1 cellular context compared by ENCODE assay signal in the genomic region with DNA sequence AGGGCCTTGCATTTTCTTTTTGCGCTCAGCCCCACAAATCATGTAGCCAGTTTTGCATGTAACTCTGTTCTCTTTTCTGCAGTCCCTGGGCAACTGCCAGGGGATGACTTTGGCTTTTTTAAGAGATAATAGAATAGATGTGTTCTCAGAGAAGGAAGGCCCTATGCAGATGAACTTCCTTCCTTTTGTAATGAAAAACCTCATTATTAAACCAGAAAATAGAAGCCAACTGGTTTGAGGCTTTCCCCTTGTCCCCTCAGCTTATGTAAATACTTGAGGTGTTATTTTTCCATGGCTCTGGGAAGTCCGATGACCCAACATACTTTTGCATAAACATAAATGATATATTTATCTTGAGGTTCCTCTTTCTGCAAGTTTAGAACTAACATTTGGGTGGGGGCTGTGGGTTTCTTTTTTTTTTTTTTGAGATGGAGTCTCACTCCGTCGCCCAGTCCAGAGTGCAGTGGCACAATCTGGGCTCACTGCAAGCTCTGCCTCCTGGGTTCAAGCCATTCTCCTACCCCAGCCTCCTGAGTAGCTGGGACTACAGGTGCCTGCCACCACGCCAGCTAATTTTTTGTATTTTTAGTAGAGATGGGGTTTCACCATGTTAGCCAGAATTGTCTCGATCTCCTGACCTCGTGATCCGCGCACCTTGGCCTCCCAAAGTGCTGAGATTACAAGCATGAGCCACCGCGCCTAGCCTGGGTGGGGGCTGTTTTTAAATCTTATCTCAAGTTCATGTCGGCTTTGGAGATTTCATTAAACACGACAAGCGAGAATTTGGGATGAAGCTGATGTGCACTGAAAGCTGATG.
A peak's percentile ranks its signal among the peaks of the same experiment; 100 is the strongest.
TF ChIP-seq lines count a peak whose summit lies in the region.

No MANE protein-coding gene starts in this region.

TF ChIP-seq in GM12878, 131 proteins besides CTCF, POLR2A, EP300 and RAD21 (continued from another document and continues in another):
- TF ChIP-seq, protein P1, sequence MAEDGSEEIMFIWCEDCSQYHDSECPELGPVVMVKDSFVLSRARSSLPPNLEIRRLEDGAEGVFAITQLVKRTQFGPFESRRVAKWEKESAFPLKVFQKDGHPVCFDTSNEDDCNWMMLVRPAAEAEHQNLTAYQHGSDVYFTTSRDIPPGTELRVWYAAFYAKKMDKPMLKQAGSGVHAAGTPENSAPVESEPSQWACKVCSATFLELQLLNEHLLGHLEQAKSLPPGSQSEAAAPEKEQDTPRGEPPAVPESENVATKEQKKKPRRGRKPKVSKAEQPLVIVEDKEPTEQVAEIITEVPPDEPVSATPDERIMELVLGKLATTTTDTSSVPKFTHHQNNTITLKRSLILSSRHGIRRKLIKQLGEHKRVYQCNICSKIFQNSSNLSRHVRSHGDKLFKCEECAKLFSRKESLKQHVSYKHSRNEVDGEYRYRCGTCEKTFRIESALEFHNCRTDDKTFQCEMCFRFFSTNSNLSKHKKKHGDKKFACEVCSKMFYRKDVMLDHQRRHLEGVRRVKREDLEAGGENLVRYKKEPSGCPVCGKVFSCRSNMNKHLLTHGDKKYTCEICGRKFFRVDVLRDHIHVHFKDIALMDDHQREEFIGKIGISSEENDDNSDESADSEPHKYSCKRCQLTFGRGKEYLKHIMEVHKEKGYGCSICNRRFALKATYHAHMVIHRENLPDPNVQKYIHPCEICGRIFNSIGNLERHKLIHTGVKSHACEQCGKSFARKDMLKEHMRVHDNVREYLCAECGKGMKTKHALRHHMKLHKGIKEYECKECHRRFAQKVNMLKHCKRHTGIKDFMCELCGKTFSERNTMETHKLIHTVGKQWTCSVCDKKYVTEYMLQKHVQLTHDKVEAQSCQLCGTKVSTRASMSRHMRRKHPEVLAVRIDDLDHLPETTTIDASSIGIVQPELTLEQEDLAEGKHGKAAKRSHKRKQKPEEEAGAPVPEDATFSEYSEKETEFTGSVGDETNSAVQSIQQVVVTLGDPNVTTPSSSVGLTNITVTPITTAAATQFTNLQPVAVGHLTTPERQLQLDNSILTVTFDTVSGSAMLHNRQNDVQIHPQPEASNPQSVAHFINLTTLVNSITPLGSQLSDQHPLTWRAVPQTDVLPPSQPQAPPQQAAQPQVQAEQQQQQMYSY (CRISPR knock-in tag; IDR thresholded peaks at IDR 0.05): no peak
- TF ChIP-seq MEF2B (IDR thresholded peaks at IDR 0.05; ENCODE audit: partially characterized antibody, poor library complexity, severe bottlenecking) (peak; percentile 59), TAF1 (IDR thresholded peaks at IDR 0.05; ENCODE audit: borderline replicate concordance, low read depth, low read length) (no peak), MYC (IDR thresholded peaks at IDR 0.05; ENCODE audit: insufficient read depth, insufficient read length, insufficient replicate concordance, low read length, severe bottlenecking) (no peak), BACH1 (IDR thresholded peaks at IDR 0.05; ENCODE audit: borderline replicate concordance) (no peak), NR2C2 (IDR thresholded peaks at IDR 0.05; ENCODE audit: borderline replicate concordance, control insufficient read depth, insufficient read length, low read depth) (no peak), SUPT20H (IDR thresholded peaks at IDR 0.05; ENCODE audit: borderline replicate concordance, control insufficient read depth, low read depth, low read length) (no peak), NR2C1 (IDR thresholded peaks at IDR 0.05) (no peak), ZNF207 (IDR thresholded peaks at IDR 0.05; ENCODE audit: borderline replicate concordance) (no peak), CEBPB (IDR thresholded peaks at IDR 0.05; ENCODE audit: borderline replicate concordance in 1 of 2, low read depth in 2 of 2, low read length in 2 of 2) (no peak), IRF4 (IDR thresholded peaks at IDR 0.05; ENCODE audit: low read depth, low read length) (no peak), CREB1 (IDR thresholded peaks at IDR 0.05; ENCODE audit: low read depth) (no peak), SUZ12 (IDR thresholded peaks at IDR 0.05; ENCODE audit: unreplicated experiment) (no peak), CREM (IDR thresholded peaks at IDR 0.05; ENCODE audit: low read depth) (no peak), POU2F2 (IDR thresholded peaks at IDR 0.05; ENCODE audit: borderline replicate concordance, low read depth, low read length) (0 out of 3 replicates have a peak, but pooled peaks have one; percentile 24), ZSCAN29 (IDR thresholded peaks at IDR 0.05) (no peak), HDAC6 (IDR thresholded peaks at IDR 0.05; ENCODE audit: unreplicated experiment) (no peak), FOXM1 (IDR thresholded peaks at IDR 0.05; ENCODE audit: low read depth, low read length) (peak; percentile 61; the same call in 1 of the 2 replicates), GABPA (IDR thresholded peaks at IDR 0.05; ENCODE audit: low read depth) (no peak), BRCA1 (IDR thresholded peaks at IDR 0.05; ENCODE audit: low read depth, low read length) (no peak), POLR2AphosphoS2 (IDR thresholded peaks at IDR 0.05; ENCODE audit: low read depth, low read length) (no peak), JUNB (IDR thresholded peaks at IDR 0.05) (no peak), MTA2 (IDR thresholded peaks at IDR 0.05; ENCODE audit: low read depth) (peak; percentile 79), NFIC (IDR thresholded peaks at IDR 0.05; ENCODE audit: low read depth, low read length) (peak; percentile 55; the same call in 1 of the 2 replicates), NFXL1 (IDR thresholded peaks at IDR 0.05; ENCODE audit: borderline replicate concordance) (no peak), ESRRA (IDR thresholded peaks at IDR 0.05; ENCODE audit: low read length) (no peak), RBBP5 (conservative IDR thresholded peaks at IDR 0.05) (no peak), ATF7 (IDR thresholded peaks at IDR 0.05; ENCODE audit: low read depth) (peak; percentile 85), NR2F1 (conservative IDR thresholded peaks at IDR 0.05) (0 out of 2 replicates have a peak, but pooled peaks have one; percentile 11), ZNF622 (IDR thresholded peaks at IDR 0.05) (no peak), ZNF384 (IDR thresholded peaks at IDR 0.05; ENCODE audit: borderline replicate concordance, low read depth, low read length) (peak; percentile 74; the same call in 1 of the 2 replicates), PAX5 (IDR thresholded peaks at IDR 0.05; ENCODE audit: borderline replicate concordance, low read depth, low read length) (no peak), RFX5 (IDR thresholded peaks at IDR 0.05; ENCODE audit: low read depth, low read length) (no peak), SMAD5 (IDR thresholded peaks at IDR 0.05; ENCODE audit: low read depth) (no peak)
- TF ChIP-seq, protein P2, sequence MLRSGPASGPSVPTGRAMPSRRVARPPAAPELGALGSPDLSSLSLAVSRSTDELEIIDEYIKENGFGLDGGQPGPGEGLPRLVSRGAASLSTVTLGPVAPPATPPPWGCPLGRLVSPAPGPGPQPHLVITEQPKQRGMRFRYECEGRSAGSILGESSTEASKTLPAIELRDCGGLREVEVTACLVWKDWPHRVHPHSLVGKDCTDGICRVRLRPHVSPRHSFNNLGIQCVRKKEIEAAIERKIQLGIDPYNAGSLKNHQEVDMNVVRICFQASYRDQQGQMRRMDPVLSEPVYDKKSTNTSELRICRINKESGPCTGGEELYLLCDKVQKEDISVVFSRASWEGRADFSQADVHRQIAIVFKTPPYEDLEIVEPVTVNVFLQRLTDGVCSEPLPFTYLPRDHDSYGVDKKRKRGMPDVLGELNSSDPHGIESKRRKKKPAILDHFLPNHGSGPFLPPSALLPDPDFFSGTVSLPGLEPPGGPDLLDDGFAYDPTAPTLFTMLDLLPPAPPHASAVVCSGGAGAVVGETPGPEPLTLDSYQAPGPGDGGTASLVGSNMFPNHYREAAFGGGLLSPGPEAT (IDR thresholded peaks at IDR 0.05; ENCODE audit: low read depth): peak; percentile 91
- TF ChIP-seq, protein P3, sequence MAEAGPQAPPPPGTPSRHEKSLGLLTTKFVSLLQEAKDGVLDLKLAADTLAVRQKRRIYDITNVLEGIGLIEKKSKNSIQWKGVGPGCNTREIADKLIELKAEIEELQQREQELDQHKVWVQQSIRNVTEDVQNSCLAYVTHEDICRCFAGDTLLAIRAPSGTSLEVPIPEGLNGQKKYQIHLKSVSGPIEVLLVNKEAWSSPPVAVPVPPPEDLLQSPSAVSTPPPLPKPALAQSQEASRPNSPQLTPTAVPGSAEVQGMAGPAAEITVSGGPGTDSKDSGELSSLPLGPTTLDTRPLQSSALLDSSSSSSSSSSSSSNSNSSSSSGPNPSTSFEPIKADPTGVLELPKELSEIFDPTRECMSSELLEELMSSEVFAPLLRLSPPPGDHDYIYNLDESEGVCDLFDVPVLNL (IDR thresholded peaks at IDR 0.05; ENCODE audit: low read depth, low read length): no peak
- TF ChIP-seq, protein P4, sequence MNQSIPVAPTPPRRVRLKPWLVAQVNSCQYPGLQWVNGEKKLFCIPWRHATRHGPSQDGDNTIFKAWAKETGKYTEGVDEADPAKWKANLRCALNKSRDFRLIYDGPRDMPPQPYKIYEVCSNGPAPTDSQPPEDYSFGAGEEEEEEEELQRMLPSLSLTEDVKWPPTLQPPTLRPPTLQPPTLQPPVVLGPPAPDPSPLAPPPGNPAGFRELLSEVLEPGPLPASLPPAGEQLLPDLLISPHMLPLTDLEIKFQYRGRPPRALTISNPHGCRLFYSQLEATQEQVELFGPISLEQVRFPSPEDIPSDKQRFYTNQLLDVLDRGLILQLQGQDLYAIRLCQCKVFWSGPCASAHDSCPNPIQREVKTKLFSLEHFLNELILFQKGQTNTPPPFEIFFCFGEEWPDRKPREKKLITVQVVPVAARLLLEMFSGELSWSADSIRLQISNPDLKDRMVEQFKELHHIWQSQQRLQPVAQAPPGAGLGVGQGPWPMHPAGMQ (IDR thresholded peaks at IDR 0.05; ENCODE audit: borderline replicate concordance): no peak
- TF ChIP-seq, protein P5, sequence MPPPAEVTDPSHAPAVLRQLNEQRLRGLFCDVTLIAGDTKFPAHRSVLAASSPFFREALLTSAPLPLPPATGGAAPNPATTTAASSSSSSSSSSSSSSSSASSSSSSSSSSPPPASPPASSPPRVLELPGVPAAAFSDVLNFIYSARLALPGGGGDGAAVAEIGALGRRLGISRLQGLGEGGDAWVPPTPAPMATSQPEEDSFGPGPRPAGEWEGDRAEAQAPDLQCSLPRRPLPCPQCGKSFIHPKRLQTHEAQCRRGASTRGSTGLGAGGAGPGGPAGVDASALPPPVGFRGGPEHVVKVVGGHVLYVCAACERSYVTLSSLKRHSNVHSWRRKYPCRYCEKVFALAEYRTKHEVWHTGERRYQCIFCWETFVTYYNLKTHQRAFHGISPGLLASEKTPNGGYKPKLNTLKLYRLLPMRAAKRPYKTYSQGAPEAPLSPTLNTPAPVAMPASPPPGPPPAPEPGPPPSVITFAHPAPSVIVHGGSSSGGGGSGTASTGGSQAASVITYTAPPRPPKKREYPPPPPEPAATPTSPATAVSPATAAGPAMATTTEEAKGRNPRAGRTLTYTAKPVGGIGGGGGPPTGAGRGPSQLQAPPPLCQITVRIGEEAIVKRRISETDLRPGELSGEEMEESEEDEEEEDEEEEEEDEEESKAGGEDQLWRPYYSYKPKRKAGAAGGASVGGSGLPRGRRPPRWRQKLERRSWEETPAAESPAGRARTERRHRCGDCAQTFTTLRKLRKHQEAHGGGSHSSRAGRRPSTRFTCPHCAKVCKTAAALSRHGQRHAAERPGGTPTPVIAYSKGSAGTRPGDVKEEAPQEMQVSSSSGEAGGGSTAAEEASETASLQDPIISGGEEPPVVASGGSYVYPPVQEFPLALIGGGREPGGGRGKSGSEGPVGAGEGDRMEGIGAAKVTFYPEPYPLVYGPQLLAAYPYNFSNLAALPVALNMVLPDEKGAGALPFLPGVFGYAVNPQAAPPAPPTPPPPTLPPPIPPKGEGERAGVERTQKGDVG (CRISPR knock-in tag; IDR thresholded peaks at IDR 0.05): no peak
- TF ChIP-seq, protein P6, sequence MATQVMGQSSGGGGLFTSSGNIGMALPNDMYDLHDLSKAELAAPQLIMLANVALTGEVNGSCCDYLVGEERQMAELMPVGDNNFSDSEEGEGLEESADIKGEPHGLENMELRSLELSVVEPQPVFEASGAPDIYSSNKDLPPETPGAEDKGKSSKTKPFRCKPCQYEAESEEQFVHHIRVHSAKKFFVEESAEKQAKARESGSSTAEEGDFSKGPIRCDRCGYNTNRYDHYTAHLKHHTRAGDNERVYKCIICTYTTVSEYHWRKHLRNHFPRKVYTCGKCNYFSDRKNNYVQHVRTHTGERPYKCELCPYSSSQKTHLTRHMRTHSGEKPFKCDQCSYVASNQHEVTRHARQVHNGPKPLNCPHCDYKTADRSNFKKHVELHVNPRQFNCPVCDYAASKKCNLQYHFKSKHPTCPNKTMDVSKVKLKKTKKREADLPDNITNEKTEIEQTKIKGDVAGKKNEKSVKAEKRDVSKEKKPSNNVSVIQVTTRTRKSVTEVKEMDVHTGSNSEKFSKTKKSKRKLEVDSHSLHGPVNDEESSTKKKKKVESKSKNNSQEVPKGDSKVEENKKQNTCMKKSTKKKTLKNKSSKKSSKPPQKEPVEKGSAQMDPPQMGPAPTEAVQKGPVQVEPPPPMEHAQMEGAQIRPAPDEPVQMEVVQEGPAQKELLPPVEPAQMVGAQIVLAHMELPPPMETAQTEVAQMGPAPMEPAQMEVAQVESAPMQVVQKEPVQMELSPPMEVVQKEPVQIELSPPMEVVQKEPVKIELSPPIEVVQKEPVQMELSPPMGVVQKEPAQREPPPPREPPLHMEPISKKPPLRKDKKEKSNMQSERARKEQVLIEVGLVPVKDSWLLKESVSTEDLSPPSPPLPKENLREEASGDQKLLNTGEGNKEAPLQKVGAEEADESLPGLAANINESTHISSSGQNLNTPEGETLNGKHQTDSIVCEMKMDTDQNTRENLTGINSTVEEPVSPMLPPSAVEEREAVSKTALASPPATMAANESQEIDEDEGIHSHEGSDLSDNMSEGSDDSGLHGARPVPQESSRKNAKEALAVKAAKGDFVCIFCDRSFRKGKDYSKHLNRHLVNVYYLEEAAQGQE (IDR thresholded peaks at IDR 0.05; ENCODE audit: low read depth, low read length): no peak
- TF ChIP-seq, protein P7, sequence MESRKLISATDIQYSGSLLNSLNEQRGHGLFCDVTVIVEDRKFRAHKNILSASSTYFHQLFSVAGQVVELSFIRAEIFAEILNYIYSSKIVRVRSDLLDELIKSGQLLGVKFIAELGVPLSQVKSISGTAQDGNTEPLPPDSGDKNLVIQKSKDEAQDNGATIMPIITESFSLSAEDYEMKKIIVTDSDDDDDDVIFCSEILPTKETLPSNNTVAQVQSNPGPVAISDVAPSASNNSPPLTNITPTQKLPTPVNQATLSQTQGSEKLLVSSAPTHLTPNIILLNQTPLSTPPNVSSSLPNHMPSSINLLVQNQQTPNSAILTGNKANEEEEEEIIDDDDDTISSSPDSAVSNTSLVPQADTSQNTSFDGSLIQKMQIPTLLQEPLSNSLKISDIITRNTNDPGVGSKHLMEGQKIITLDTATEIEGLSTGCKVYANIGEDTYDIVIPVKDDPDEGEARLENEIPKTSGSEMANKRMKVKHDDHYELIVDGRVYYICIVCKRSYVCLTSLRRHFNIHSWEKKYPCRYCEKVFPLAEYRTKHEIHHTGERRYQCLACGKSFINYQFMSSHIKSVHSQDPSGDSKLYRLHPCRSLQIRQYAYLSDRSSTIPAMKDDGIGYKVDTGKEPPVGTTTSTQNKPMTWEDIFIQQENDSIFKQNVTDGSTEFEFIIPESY (IDR thresholded peaks at IDR 0.05): no peak
- TF ChIP-seq, protein P8, sequence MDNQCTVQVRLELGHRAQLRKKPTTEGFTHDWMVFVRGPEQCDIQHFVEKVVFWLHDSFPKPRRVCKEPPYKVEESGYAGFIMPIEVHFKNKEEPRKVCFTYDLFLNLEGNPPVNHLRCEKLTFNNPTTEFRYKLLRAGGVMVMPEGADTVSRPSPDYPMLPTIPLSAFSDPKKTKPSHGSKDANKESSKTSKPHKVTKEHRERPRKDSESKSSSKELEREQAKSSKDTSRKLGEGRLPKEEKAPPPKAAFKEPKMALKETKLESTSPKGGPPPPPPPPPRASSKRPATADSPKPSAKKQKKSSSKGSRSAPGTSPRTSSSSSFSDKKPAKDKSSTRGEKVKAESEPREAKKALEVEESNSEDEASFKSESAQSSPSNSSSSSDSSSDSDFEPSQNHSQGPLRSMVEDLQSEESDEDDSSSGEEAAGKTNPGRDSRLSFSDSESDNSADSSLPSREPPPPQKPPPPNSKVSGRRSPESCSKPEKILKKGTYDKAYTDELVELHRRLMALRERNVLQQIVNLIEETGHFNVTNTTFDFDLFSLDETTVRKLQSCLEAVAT (IDR thresholded peaks at IDR 0.05): peak; percentile 96
